Comparison of ENCODE assay signal across 23 cellular contexts in the genomic region with DNA sequence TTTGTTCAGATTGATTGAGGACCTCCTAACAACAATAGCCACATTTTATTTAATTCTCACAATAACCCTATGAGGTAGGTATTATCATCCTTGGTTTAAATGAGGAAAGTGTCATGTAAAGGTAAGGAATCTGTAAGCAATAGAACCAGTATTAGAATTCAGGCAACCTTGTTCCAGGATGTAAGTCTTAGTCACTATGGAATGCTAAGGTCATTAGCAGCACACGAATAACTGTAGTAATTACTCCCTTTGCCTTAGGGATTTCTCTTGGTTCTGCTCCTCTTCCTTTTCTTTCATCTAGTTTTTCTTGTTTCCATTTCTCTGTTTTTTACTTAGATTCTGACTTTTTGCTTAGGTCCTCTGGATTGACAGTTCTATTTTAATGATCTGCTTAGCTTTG. TPM values are rescaled to one million over a fixed set of nuclear protein-coding genes. Genes with fewer than 3 reads are reported as not detected.
DNase-seq lines count a peak whose midpoint lies in the region; ATAC-seq and TF ChIP-seq lines count a peak whose summit lies in the region.
"Had no signal": no experiment of that assay in that cellular context is flagged by ENCODE, and none has a peak within 500 bp of the region (broad histone marks: within the 10 kb centered on the region; RNA-seq: fewer than 3 reads in every experiment).

No MANE protein-coding gene starts in this region.

- H3K36me3 ChIP-seq in RWPE2 (ENCODE audit: low read depth) = no peaks in the 10 kb centered on the region
- H3K36me3 ChIP-seq in heart left ventricle = no peaks in the 10 kb centered on the region
- H3K36me3 ChIP-seq: esophagus muscularis mucosa, right atrium auricular region, stomach had no signal

- H3K27me3 ChIP-seq in RWPE2 (ENCODE audit: insufficient read depth, poor library complexity, severe bottlenecking) = no peaks in the 10 kb centered on the region
- H3K27me3 ChIP-seq in foreskin keratinocyte = no peaks in the 10 kb centered on the region
- H3K27me3 ChIP-seq in heart left ventricle = no peaks in the 10 kb centered on the region
- H3K27me3 ChIP-seq: esophagus muscularis mucosa, right atrium auricular region, stomach had no signal

- H3K4me3 ChIP-seq in RWPE2 (ENCODE audit: severe bottlenecking) (no peak overlapping the region), heart left ventricle (no peak overlapping the region)
- H3K4me3 ChIP-seq: esophagus muscularis mucosa, right atrium auricular region, stomach had no signal

- H3K27ac ChIP-seq in RWPE2 (ENCODE audit: poor library complexity, severe bottlenecking) (no peak overlapping the region), foreskin keratinocyte (no peak overlapping the region), heart left ventricle (no peak overlapping the region)
- H3K27ac ChIP-seq: esophagus muscularis mucosa, right atrium auricular region, stomach had no signal

- TF ChIP-seq CTCF in RWPE2 (IDR thresholded peaks at IDR 0.05; ENCODE audit: poor library complexity, severe bottlenecking) (no peak), foreskin keratinocyte (conservative IDR thresholded peaks at IDR 0.05) (no peak), heart left ventricle (IDR thresholded peaks at IDR 0.05) (no peak)

- DNase-seq in A172 (ENCODE audit: low spot score) = peak; percentile 34
- DNase-seq in GM04503 (ENCODE audit: low read depth) = peak; percentile 30
- no peak for DNase-seq in RWPE2 (ENCODE audit: low spot score)
- peak; percentile 14 to 51 for DNase-seq in foreskin keratinocyte
- DNase-seq in sciatic nerve (ENCODE audit: low spot score) = no peak
- DNase-seq in stimulated activated CD4-positive, alpha-beta T cell treated with anti-CD3 and anti-CD28 coated beads, Interleukin-4, amount 100 ng/mL, for 1 hour = no peak
- no peak for DNase-seq in heart left ventricle
- no peak for DNase-seq in cerebellum (ENCODE audit: low spot score)
- DNase-seq: activated CD4-positive, alpha-beta T cell treated with anti-CD3 and anti-CD28 coated beads for 36 hours; activated CD8-positive, alpha-beta memory T cell treated with anti-CD3 and anti-CD28 coated beads, Interleukin-2, amount 50 U/mL, for 48 hours; activated naive CD4-positive, alpha-beta T cell treated with anti-CD3 and anti-CD28 coated beads for 36 hours; glutamatergic neuron; MV-4-11; NCI-H1930; NCI-H446 treated with DMSO at 0.1 percent for 48 hours; SHP77; stomach; T1000 had no signal

- peaks cover 2% of the 10 kb centered on the region for H3K9me3 ChIP-seq in RWPE2 (ENCODE audit: severe bottlenecking)
- H3K9me3 ChIP-seq in heart left ventricle = no peaks in the 10 kb centered on the region
- H3K9me3 ChIP-seq: esophagus muscularis mucosa, right atrium auricular region, stomach had no signal

- H3K4me1 ChIP-seq in RWPE2 (ENCODE audit: insufficient read depth, poor library complexity, severe bottlenecking) = peaks cover 3% of the 10 kb centered on the region
- peaks cover 6% of the 10 kb centered on the region for H3K4me1 ChIP-seq in foreskin keratinocyte
- peaks cover 0 to 15% (median 0%) of the 10 kb centered on the region in 12 donors for H3K4me1 ChIP-seq in heart left ventricle
- H3K4me1 ChIP-seq: esophagus muscularis mucosa, right atrium auricular region, stomach had no signal

- intact Hi-C loops in sciatic nerve (cut with DNase I) = no loop called here
- intact Hi-C loops in heart left ventricle (cut with DNase I) = no loop called here

- no peak for TF ChIP-seq POLR2A in heart left ventricle (IDR thresholded peaks at IDR 0.05)

- 32 to 56% (median 50%) methylated on average over 1 of the region's 1 CpG for WGBS in heart left ventricle, 4 donors

- ATAC-seq in RWPE2 (ENCODE audit: low read depth) (peak; percentile 81), foreskin keratinocyte (peak; percentile 66), sciatic nerve (no peak), heart left ventricle (no peak)
- ATAC-seq: activated CD4-positive, alpha-beta T cell treated with anti-CD3 and anti-CD28 coated beads for 36 hours had no signal

RNA-seq across cellular contexts. Expression of gene ATP6V1G3, which starts 23.1 kb away (rescaled TPM):
- 4.7 and 12.7 TPM in 2 replicates for total RNA-seq in A172 (2014; rRNA removed; shearing (Covaris generic))
- total RNA-seq in foreskin keratinocyte (not detected in 2 replicates), sciatic nerve (not detected), heart left ventricle (not detected), cerebellum (not detected)
- polyA plus RNA-seq in foreskin keratinocyte (not detected in 2 replicates), heart left ventricle (not detected)
- total RNA-seq: activated CD4-positive, alpha-beta T cell treated with anti-CD3 and anti-CD28 coated beads for 36 hours; activated naive CD4-positive, alpha-beta T cell treated with anti-CD3 and anti-CD28 coated beads for 36 hours; esophagus muscularis mucosa; mesothelial cell of epicardium; right atrium auricular region; stomach; urinary bladder had no signal
- polyA plus RNA-seq: IgD-negative memory B cell, stomach, urinary bladder had no signal

Comparison
In these comparisons a context has a peak if more than half of its experiments do, and no peak if none do; other contexts are left out.
1. DNase-seq: peak in A172 (single experiment), GM04503 (single experiment) and foreskin keratinocyte (2 of 2); none in RWPE2 (single experiment), sciatic nerve (single experiment), stimulated activated CD4-positive, alpha-beta T cell treated with anti-CD3 and anti-CD28 coated beads, Interleukin-4, amount 100 ng/mL, for 1 hour (single experiment), heart left ventricle (0 of 5) and cerebellum (single experiment).
2. ATAC-seq: peak in RWPE2 (single experiment) and foreskin keratinocyte (single experiment); none in sciatic nerve (single experiment) and heart left ventricle (0 of 4).